Comparison of ENCODE assay signal across 22 cellular contexts in genomic region chr2:83006991-83007390, GRCh38.
DNase-seq lines count a peak whose midpoint lies in the region; ATAC-seq and TF ChIP-seq lines count a peak whose summit lies in the region.
"Had no signal": no experiment of that assay in that cellular context is flagged by ENCODE, and none has a peak within 500 bp of the region (broad histone marks: within the 10 kb centered on the region; RNA-seq: fewer than 3 reads in every experiment).

No MANE protein-coding gene starts in this region.

- no peak overlapping the region for H3K27ac ChIP-seq in right lobe of liver

- TF ChIP-seq POLR2A in right lobe of liver (IDR thresholded peaks at IDR 0.05), result no peak

- no peak for TF ChIP-seq CTCF in osteocyte (IDR thresholded peaks at IDR 0.05)
- no peak for TF ChIP-seq CTCF in right lobe of liver (IDR thresholded peaks at IDR 0.05)
- TF ChIP-seq CTCF in endothelial cell (IDR thresholded peaks at IDR 0.05; ENCODE audit: unreplicated experiment), result no peak

- ATAC-seq in HG02973 (IDR thresholded peaks at IDR 0.05; ENCODE audit: unreplicated experiment) (no peak), right lobe of liver (no peak)
- ATAC-seq: GM12878, K562 had no signal

- 48% methylated on average over 2 of the region's 2 CpGs for WGBS in right lobe of liver (ENCODE audit: insufficient coverage, low coverage, low lambda C conversion rate, missing lambda C conversion rate)

- H3K4me3 Mint-ChIP-seq in osteocyte (ENCODE audit: unreplicated experiment) (no peak overlapping the region), endothelial cell (ENCODE audit: unreplicated experiment) (no peak overlapping the region)
- H3K4me3 Mint-ChIP-seq: B cell, H9 had no signal

- no peaks in the 10 kb centered on the region for H3K9me3 ChIP-seq in right lobe of liver

- no peaks in the 10 kb centered on the region for H3K36me3 ChIP-seq in right lobe of liver

- no peaks in the 10 kb centered on the region for H3K27me3 ChIP-seq in right lobe of liver

- H3K9me3 Mint-ChIP-seq in osteocyte (ENCODE audit: unreplicated experiment), result peaks cover 8% of the 10 kb centered on the region
- H3K9me3 Mint-ChIP-seq in endothelial cell (ENCODE audit: unreplicated experiment), result no peaks in the 10 kb centered on the region

- intact Hi-C loops in right lobe of liver (cut with DNase I), result no loop called here

- DNase-seq in EH (ENCODE audit: low read depth) (peak; percentile 43), LHCN-M2 (ENCODE audit: low read depth) (peak; percentile 47), fibroblast of peridontal ligament (ENCODE audit: extremely low read depth) (peak; percentile 17), osteocyte (ENCODE audit: extremely low spot score, unreplicated experiment) (no peak), right lobe of liver (no peak), endothelial cell (ENCODE audit: low spot score) (no peak), MV-4-11 (lab: John Stamatoyannopoulos, UW) (no peak)
- DNase-seq: 8988T, DMS 273 treated with DMSO at 0.1 percent for 48 hours, DND-41, GDM1, H9, NCI-H1417, NCI-H187, NCI-H226, NCI-H524, NCI-H82, SHP77 had no signal

- H3K4me3 ChIP-seq in right lobe of liver, result no peak overlapping the region
- H3K4me3 ChIP-seq: GM12878, K562 had no signal

- H3K27me3 Mint-ChIP-seq in osteocyte (ENCODE audit: unreplicated experiment) (no peaks in the 10 kb centered on the region), endothelial cell (ENCODE audit: unreplicated experiment) (no peaks in the 10 kb centered on the region)
- H3K27me3 Mint-ChIP-seq: B cell had no signal

- H3K36me3 Mint-ChIP-seq in osteocyte (ENCODE audit: unreplicated experiment), result peaks cover 2% of the 10 kb centered on the region
- no peaks in the 10 kb centered on the region for H3K36me3 Mint-ChIP-seq in endothelial cell (ENCODE audit: low read depth, unreplicated experiment)

- H3K27ac Mint-ChIP-seq in osteocyte (ENCODE audit: unreplicated experiment), result peak overlapping the region; percentile 44
- H3K27ac Mint-ChIP-seq in endothelial cell (ENCODE audit: unreplicated experiment), result no peak overlapping the region
- H3K27ac Mint-ChIP-seq: B cell, H9 had no signal

- no peaks in the 10 kb centered on the region for H3K4me1 ChIP-seq in right lobe of liver

- H3K4me1 Mint-ChIP-seq in osteocyte (ENCODE audit: unreplicated experiment) (peaks cover 14% of the 10 kb centered on the region), endothelial cell (ENCODE audit: unreplicated experiment) (no peaks in the 10 kb centered on the region)
- H3K4me1 Mint-ChIP-seq: B cell, H9 had no signal

Comparison
In these comparisons a context has a peak if more than half of its experiments do, and no peak if none do; other contexts are left out.
1. DNase-seq: peak in EH (single experiment), LHCN-M2 (single experiment) and fibroblast of peridontal ligament (single experiment); none in osteocyte (single experiment), right lobe of liver (0 of 3), endothelial cell (single experiment) and MV-4-11 (single experiment).